ENCODE assay signal across 8 cellular contexts in the genomic region with DNA sequence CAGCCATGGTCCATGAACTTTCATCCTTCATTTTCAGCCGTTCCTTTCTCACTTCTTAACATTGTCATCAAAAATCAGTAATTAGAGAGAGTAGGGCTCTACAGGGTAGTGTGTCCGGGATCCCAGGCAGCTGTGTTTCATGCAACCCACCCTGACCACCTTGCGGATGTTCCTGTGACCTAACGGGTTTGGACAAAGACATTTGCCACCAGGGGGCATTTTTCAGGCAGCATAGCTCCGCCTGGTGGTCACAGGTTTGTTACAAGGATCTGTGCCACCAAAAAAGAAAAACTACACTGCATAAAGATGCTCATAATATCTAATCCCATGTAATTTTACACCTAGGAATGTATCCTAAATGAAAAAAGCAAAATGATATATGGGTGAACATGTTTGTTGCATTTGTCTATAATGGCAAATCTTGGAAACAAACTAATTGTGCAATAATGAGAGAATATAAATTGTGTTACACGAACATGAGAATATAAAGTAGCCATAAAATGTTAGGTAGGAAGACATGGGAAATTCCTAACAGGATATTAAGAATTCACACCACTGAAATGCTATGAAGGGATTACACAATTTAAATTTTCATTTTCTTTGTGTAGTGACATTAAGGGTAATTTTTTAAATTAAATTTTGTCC.
DNase-seq lines count a peak whose midpoint lies in the region; ATAC-seq and TF ChIP-seq lines count a peak whose summit lies in the region.

No MANE protein-coding gene starts in this region.

- H3K9me2 ChIP-seq in PC-3 (replicated peaks; ENCODE audit: low read length), result no peaks in the 10 kb centered on the region

- H3K27me3 ChIP-seq in PC-3 (ENCODE audit: low read length), result peaks cover 16% of the 10 kb centered on the region; the same call in 1 of the 2 replicates
- H3K27me3 ChIP-seq in right cardiac atrium (ENCODE audit: control insufficient read depth, insufficient read depth), result no peaks in the 10 kb centered on the region

- H3K4me3 ChIP-seq in PC-3 (ENCODE audit: low read length) (no peak overlapping the region), right cardiac atrium (ENCODE audit: low read length) (no peak overlapping the region)

- H3K9me3 ChIP-seq in PC-3 (ENCODE audit: low read length) (no peaks in the 10 kb centered on the region), right cardiac atrium (ENCODE audit: control insufficient read depth, low read length) (no peaks in the 10 kb centered on the region)

- H3K36me3 ChIP-seq in PC-3 (ENCODE audit: low read depth, low read length), result peaks cover 2% of the 10 kb centered on the region; the same call in 1 of the 2 replicates

- TF ChIP-seq CTCF in PC-3 (conservative IDR thresholded peaks at IDR 0.05; ENCODE audit: low read depth, low read length), result peak; percentile 99

- CTCF ChIA-PET in PC-3 (lab: Charles Lee), result no interaction called here

- no peak overlapping the region for H3K27ac ChIP-seq in PC-3 (ENCODE audit: low read length)
- peak overlapping the region; percentile 2 for H3K27ac ChIP-seq in right cardiac atrium (ENCODE audit: low read length)

- no peaks in the 10 kb centered on the region for H4K20me1 ChIP-seq in PC-3 (ENCODE audit: low read length)

- no peaks in the 10 kb centered on the region for H3K79me2 ChIP-seq in PC-3 (ENCODE audit: low read length)

- no peaks in the 10 kb centered on the region for H3K4me1 ChIP-seq in PC-3 (ENCODE audit: insufficient read depth, low read length)
- H3K4me1 ChIP-seq in right cardiac atrium (ENCODE audit: control insufficient read depth, insufficient read depth, low read length), result no peaks in the 10 kb centered on the region

- POLR2A ChIA-PET in PC-3 (lab: Charles Lee; ENCODE audit: unreplicated experiment), result no interaction called here

- no peaks in the 10 kb centered on the region for H3F3A ChIP-seq in PC-3 (ENCODE audit: low read length, unreplicated experiment)

- no peak overlapping the region for H3K9ac ChIP-seq in PC-3 (ENCODE audit: low read length)

- H3K4me2 ChIP-seq in PC-3 (ENCODE audit: low read length), result no peak overlapping the region

- intact Hi-C loops in PC-3 (cut with micrococcal nuclease) (no loop called here), right cardiac atrium (cut with DNase I) (no loop called here)

- BruUV-seq in PC-3 (replicated peaks; lab: Mats Ljungman, UMichigan), result no TSS peak

- ATAC-seq in HG02642 (IDR thresholded peaks at IDR 0.05; ENCODE audit: poor library complexity, unreplicated experiment) (peak; percentile 70), PC-3 (peak; percentile 61), right cardiac atrium (peak; percentile 29 to 43), HG03460 (IDR thresholded peaks at IDR 0.05; ENCODE audit: unreplicated experiment) (no peak)

- H2AFZ ChIP-seq in PC-3 (ENCODE audit: low read length), result no peak overlapping the region

- DNase-seq in DMS53 treated with DMSO at 0.1 percent for 48 hours (lab: John Stamatoyannopoulos, UW; ENCODE audit: unreplicated experiment) (peak; percentile 45), PC-3 (peak; percentile 67), right cardiac atrium (peak in 2 of 3 donors; percentile 66 to 67), NCI-H226 (no peak)
- peak; percentile 14 for DNase-seq in activated gamma-delta T cell treated with anti-CD3 and anti-CD28 coated beads, Interleukin-2, amount 50 U/mL, for 16 hours (ENCODE audit: low read depth)
- DNase-seq in stimulated activated CD4-positive, alpha-beta T cell treated with anti-CD3 and anti-CD28 coated beads, Interleukin-2, amount 100 ng/mL, for 24 hours, result peak; percentile 56 to 58

- WGBS in right cardiac atrium, result 46% methylated on average over 6 of the region's 6 CpGs
